In genomic region chr7:130942211-130942964, GRCh38 we compare ENCODE assay signal across 8 cellular contexts.
DNase-seq lines count a peak whose midpoint lies in the region; ATAC-seq and TF ChIP-seq lines count a peak whose summit lies in the region.

No MANE protein-coding gene starts in this region.

- peak overlapping the region; percentile 83 for H3K4me3 Mint-ChIP-seq in stimulated activated naive CD8-positive, alpha-beta T cell treated with anti-CD3 and anti-CD28 coated beads, Interleukin-15, Interleukin-2, amounts not matched to agents 100 ng/mL and 50 ng/mL, for 24 hours

- H3K36me3 ChIP-seq in right lobe of liver: no peaks in the 10 kb centered on the region

- no peaks in the 10 kb centered on the region for H3K27me3 ChIP-seq in right lobe of liver

- H3K4me1 Mint-ChIP-seq in stimulated activated naive CD8-positive, alpha-beta T cell treated with anti-CD3 and anti-CD28 coated beads, Interleukin-15, Interleukin-2, amounts not matched to agents 100 ng/mL and 50 ng/mL, for 24 hours (ENCODE audit: low read depth): peaks cover 96% of the 10 kb centered on the region

- peak; percentile 77 for TF ChIP-seq POLR2A in right lobe of liver (IDR thresholded peaks at IDR 0.05)

- no peaks in the 10 kb centered on the region for H3K9me3 ChIP-seq in right lobe of liver

- in situ Hi-C loops in KBM-7 (cut with MboI; ENCODE audit: low pct_unique_long_range_greater_than_20kb, low sequenced_read_pairs): no loop called here

- no peak for TF ChIP-seq CTCF in right lobe of liver (IDR thresholded peaks at IDR 0.05)

- no peaks in the 10 kb centered on the region for H3K9me3 Mint-ChIP-seq in stimulated activated naive CD8-positive, alpha-beta T cell treated with anti-CD3 and anti-CD28 coated beads, Interleukin-15, Interleukin-2, amounts not matched to agents 100 ng/mL and 50 ng/mL, for 24 hours

- H3K4me1 ChIP-seq in right lobe of liver: peaks cover 0 to 47% (median 13%) of the 10 kb centered on the region in 4 donors

- H3K4me3 ChIP-seq in right lobe of liver: peak overlapping the region in 2 of 3 donors; percentile 57 to 60

- intact Hi-C loops in right lobe of liver (cut with DNase I): loop anchor here in 1 of 2 donors (10.0 kb wide), 1 partner anchor 52 kb away; no protein-coding TSS in a partner anchor

- no peaks in the 10 kb centered on the region for H3K27me3 Mint-ChIP-seq in stimulated activated naive CD8-positive, alpha-beta T cell treated with anti-CD3 and anti-CD28 coated beads, Interleukin-15, Interleukin-2, amounts not matched to agents 100 ng/mL and 50 ng/mL, for 24 hours

- H3K36me3 Mint-ChIP-seq in stimulated activated naive CD8-positive, alpha-beta T cell treated with anti-CD3 and anti-CD28 coated beads, Interleukin-15, Interleukin-2, amounts not matched to agents 100 ng/mL and 50 ng/mL, for 24 hours (ENCODE audit: low read depth): peaks cover 96% of the 10 kb centered on the region

- peak overlapping the region; percentile 78 for H3K27ac Mint-ChIP-seq in stimulated activated naive CD8-positive, alpha-beta T cell treated with anti-CD3 and anti-CD28 coated beads, Interleukin-15, Interleukin-2, amounts not matched to agents 100 ng/mL and 50 ng/mL, for 24 hours

- no peak for DNase-seq in stimulated activated naive CD8-positive, alpha-beta T cell treated with anti-CD3 and anti-CD28 coated beads, Interleukin-15, Interleukin-2, amounts not matched to agents 100 U/mL and 50 U/mL, for 24 hours
- peak; percentile 75 for DNase-seq in astrocyte of the hippocampus (ENCODE audit: low read depth, low spot score)
- peak; percentile 62 to 84 (median 74) for DNase-seq in right lobe of liver
- no peak for DNase-seq in KBM-7
- no peak for DNase-seq in pons (ENCODE audit: low spot score)
- no peak for DNase-seq in mesenteric fat pad (ENCODE audit: low spot score)

- no peak for ATAC-seq in stimulated activated naive CD8-positive, alpha-beta T cell treated with anti-CD3 and anti-CD28 coated beads, Interleukin-15, Interleukin-2, amounts not matched to agents 100 U/mL and 50 U/mL, for 24 hours
- ATAC-seq in right lobe of liver (peak; percentile 70 to 85 (median 78)), HG03097 (IDR thresholded peaks at IDR 0.05; ENCODE audit: low FRiP score, unreplicated experiment) (no peak)

- peak overlapping the region; percentile 92 to 99 (median 97) for H3K27ac ChIP-seq in right lobe of liver

- WGBS in right lobe of liver (ENCODE audit: insufficient coverage, low coverage, low lambda C conversion rate, missing lambda C conversion rate): 7% methylated on average over 10 of the region's 10 CpGs

Comparison
In these comparisons a context has a peak if more than half of its experiments do, and no peak if none do; other contexts are left out.
1. ATAC-seq: peak in right lobe of liver (4 of 4); none in stimulated activated naive CD8-positive, alpha-beta T cell treated with anti-CD3 and anti-CD28 coated beads, Interleukin-15, Interleukin-2, amounts not matched to agents 100 U/mL and 50 U/mL, for 24 hours (single experiment) and HG03097 (single experiment).
2. DNase-seq: peak in astrocyte of the hippocampus (single experiment) and right lobe of liver (3 of 3); none in stimulated activated naive CD8-positive, alpha-beta T cell treated with anti-CD3 and anti-CD28 coated beads, Interleukin-15, Interleukin-2, amounts not matched to agents 100 U/mL and 50 U/mL, for 24 hours (single experiment), KBM-7 (single experiment), pons (single experiment) and mesenteric fat pad (single experiment).